ENCODE assay signal across 8 cellular contexts in genomic region chrX:10769165-10769564, GRCh38.
DNase-seq lines count a peak whose midpoint lies in the region; ATAC-seq and TF ChIP-seq lines count a peak whose summit lies in the region.

No MANE protein-coding gene starts in this region.

- ATAC-seq in HG02973 (IDR thresholded peaks at IDR 0.05; ENCODE audit: unreplicated experiment) (peak; percentile 70), HG03196 (IDR thresholded peaks at IDR 0.05; ENCODE audit: unreplicated experiment) (no peak), HG03432 (IDR thresholded peaks at IDR 0.05; ENCODE audit: unreplicated experiment) (no peak)

- H3K27me3 Mint-ChIP-seq in mesothelial cell of epicardium (ENCODE audit: low read depth) = no peaks in the 10 kb centered on the region

- peaks cover 16% of the 10 kb centered on the region for H3K4me1 Mint-ChIP-seq in mesothelial cell of epicardium

- peak; percentile 47 for TF ChIP-seq CTCF in cardiac fibroblast (IDR thresholded peaks at IDR 0.05; ENCODE audit: low read depth, low read length)
- no peak for TF ChIP-seq CTCF in mesothelial cell of epicardium (IDR thresholded peaks at IDR 0.05; ENCODE audit: unreplicated experiment)

- DNase-seq in NOMO-1 (lab: John Stamatoyannopoulos, UW; ENCODE audit: unreplicated experiment in 2 of 2) (peak; percentile 1 to 51), NOMO-1 treated with dmso at 0.1 percent for 144 hours (lab: John Stamatoyannopoulos, UW; ENCODE audit: unreplicated experiment) (no peak), NCI-H226 (peak; percentile 7), cardiac fibroblast (ENCODE audit: low read depth in 2 of 2) (peak; percentile 51 to 58), mesothelial cell of epicardium (ENCODE audit: low spot score in 2 of 2, unreplicated experiment in 2 of 2) (no peak)

- H3K4me3 ChIP-seq in cardiac fibroblast (replicated peaks in 1 of 2; ENCODE audit: low read depth in 2 of 2, low read length in 2 of 2) = no peak overlapping the region

- H3K4me3 Mint-ChIP-seq in mesothelial cell of epicardium = no peak overlapping the region

- H3K27ac Mint-ChIP-seq in mesothelial cell of epicardium = peak overlapping the region; percentile 68

- H3K36me3 Mint-ChIP-seq in mesothelial cell of epicardium = no peaks in the 10 kb centered on the region

- peaks cover 13% of the 10 kb centered on the region for H3K9me3 Mint-ChIP-seq in mesothelial cell of epicardium

Comparison
In these comparisons a context has a peak if more than half of its experiments do, and no peak if none do; other contexts are left out.
1. DNase-seq: peak in NOMO-1 (2 of 2), NCI-H226 (single experiment) and cardiac fibroblast (2 of 2); none in NOMO-1 treated with dmso at 0.1 percent for 144 hours (single experiment) and mesothelial cell of epicardium (0 of 2).